16 cellular contexts compared by ENCODE assay signal in the genomic region with DNA sequence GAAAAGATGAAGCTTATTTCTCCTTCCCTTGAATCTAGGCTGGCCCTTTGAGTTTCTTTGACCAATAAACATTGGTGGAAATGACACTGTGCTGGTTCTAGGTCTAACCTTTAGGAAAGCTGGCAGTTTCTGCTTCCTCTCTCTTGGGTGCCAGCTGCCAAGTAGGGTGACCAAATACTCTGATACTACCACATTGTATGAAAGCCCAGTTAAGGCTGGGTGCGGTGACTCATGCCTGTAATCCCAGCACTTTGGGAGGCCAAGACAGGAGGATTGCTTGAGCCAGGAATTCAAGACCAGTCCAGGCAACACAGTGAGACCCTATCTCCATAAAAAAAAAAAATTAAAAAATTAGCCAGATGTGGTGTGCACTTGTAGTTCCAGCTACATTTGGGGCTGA.
A peak's percentile ranks its signal among the peaks of the same experiment; 100 is the strongest.
DNase-seq lines count a peak whose midpoint lies in the region; ATAC-seq, FAIRE-seq and TF ChIP-seq lines count a peak whose summit lies in the region.
"Had no signal": no experiment of that assay in that cellular context is flagged by ENCODE, and none has a peak within 500 bp of the region (broad histone marks: within the 10 kb centered on the region; RNA-seq: fewer than 3 reads in every experiment).

No MANE protein-coding gene starts in this region.

- TF ChIP-seq POLR2A in H1 (IDR thresholded peaks at IDR 0.05; ENCODE audit: control extremely low read depth in 1 of 2, low read depth in 2 of 2, low read length in 2 of 2): no peak

- no peak overlapping the region for H4K12ac ChIP-seq in trophoblast cell (ENCODE audit: low read depth, low read length)

- no peak overlapping the region for H3K4me2 ChIP-seq in H1 (ENCODE audit: insufficient read depth in 1 of 2, low read depth in 2 of 2, low read length in 2 of 2)
- H3K4me2 ChIP-seq in trophoblast cell (ENCODE audit: low read length): no peak overlapping the region
- H3K4me2 ChIP-seq: BLaER1 treated with 17β-estradiol and CSF1 and Interleukin-3, amounts not matched to agents 10 nM and 100 nM; GM23338 had no signal

- H3K23me2 ChIP-seq in H1 (ENCODE audit: low read depth, low read length): no peaks in the 10 kb centered on the region

- no peak overlapping the region for H3K56ac ChIP-seq in H1 (replicated peaks; ENCODE audit: insufficient read length, low read depth, low read length)

- H3K4ac ChIP-seq in H1 (replicated peaks; ENCODE audit: insufficient read length, low read depth, low read length) (no peak overlapping the region), trophoblast cell (ENCODE audit: low read depth, low read length) (no peak overlapping the region)

- H3K27ac ChIP-seq in H1 (ENCODE audit: low read depth, low read length): no peak overlapping the region
- H3K27ac ChIP-seq in trophoblast cell (ENCODE audit: low read depth, low read length): no peak overlapping the region
- H3K27ac ChIP-seq: BLaER1 treated with 17β-estradiol and CSF1 and Interleukin-3, amounts not matched to agents 10 nM and 100 nM had no signal

- no peak overlapping the region for H2BK5ac ChIP-seq in H1 (ENCODE audit: low read depth, low read length)
- no peak overlapping the region for H2BK5ac ChIP-seq in trophoblast cell (ENCODE audit: low read depth, low read length, poor library complexity)

- H3K18ac ChIP-seq in H1 (ENCODE audit: extremely low read depth, low read length) (no peak overlapping the region), trophoblast cell (ENCODE audit: low read length) (no peak overlapping the region)

- H3K4me1 ChIP-seq in H1 (replicated peaks in 1 of 4; ENCODE audit: control insufficient read depth in 3 of 4, insufficient read depth in 4 of 4, low read length in 3 of 4) (peaks cover 6 to 10% (median 8%) of the 10 kb centered on the region in 4 experiments; a peak in 6 of 7 replicates), trophoblast cell (ENCODE audit: control insufficient read depth in 1 of 2, insufficient read depth in 2 of 2, low read length in 2 of 2) (peaks cover 2 to 11% of the 10 kb centered on the region in 2 experiments)

- H4K91ac ChIP-seq in H1 (replicated peaks; ENCODE audit: insufficient read length, low read length) (no peak overlapping the region), trophoblast cell (ENCODE audit: low read depth, low read length) (no peak overlapping the region)

- H3K79me1 ChIP-seq in H1 (ENCODE audit: low read depth, low read length) (no peaks in the 10 kb centered on the region), trophoblast cell (ENCODE audit: low read length) (no peaks in the 10 kb centered on the region)

- H3K36me3 ChIP-seq in MG63 (no peaks in the 10 kb centered on the region), H1 (ENCODE audit: control insufficient read depth in 2 of 4, insufficient read depth in 4 of 4, low read length in 3 of 4) (no peaks in the 10 kb centered on the region), trophoblast cell (ENCODE audit: control insufficient read depth in 1 of 2, insufficient read depth in 2 of 2, low read length in 2 of 2) (no peaks in the 10 kb centered on the region)
- H3K36me3 ChIP-seq: BLaER1 treated with 17β-estradiol and CSF1 and Interleukin-3, amounts not matched to agents 10 nM and 100 nM had no signal

- ATAC-seq in GM19397 (IDR thresholded peaks at IDR 0.05; ENCODE audit: unreplicated experiment) (no peak), HG02763 (IDR thresholded peaks at IDR 0.05; ENCODE audit: unreplicated experiment) (no peak)
- ATAC-seq: GM12878, GM23338 had no signal

- H4K5ac ChIP-seq in H1 (ENCODE audit: insufficient read length, low read depth, low read length): no peak overlapping the region

- TF ChIP-seq EP300 in H1 (IDR thresholded peaks at IDR 0.05; ENCODE audit: borderline replicate concordance in 1 of 2, low read depth in 2 of 2, low read length in 2 of 2): no peak

- no peak overlapping the region for H2BK15ac ChIP-seq in H1 (ENCODE audit: low read length)

- no peak overlapping the region for H3K4me3 ChIP-seq in MG63
- no peak overlapping the region for H3K4me3 ChIP-seq in H1 (ENCODE audit: extremely low read depth in 1 of 4, insufficient read depth in 2 of 4, low read depth in 3 of 4, low read length in 4 of 4)
- H3K4me3 ChIP-seq in trophoblast cell (ENCODE audit: low read depth, low read length): no peak overlapping the region
- H3K4me3 ChIP-seq: BLaER1 treated with 17β-estradiol and CSF1 and Interleukin-3, amounts not matched to agents 10 nM and 100 nM; GM12878; GM23338 had no signal

- TF ChIP-seq CTCF in H1 (IDR thresholded peaks at IDR 0.05; ENCODE audit: control extremely low read depth in 1 of 3, insufficient read depth in 1 of 3, low read depth in 1 of 3, low read length in 3 of 3): no peak

- H4K8ac ChIP-seq in H1 (ENCODE audit: extremely low read depth, insufficient read depth, low read length) (no peak overlapping the region), trophoblast cell (ENCODE audit: low read depth, low read length) (no peak overlapping the region)

- no peak overlapping the region for H3K14ac ChIP-seq in H1 (ENCODE audit: insufficient read length)
- no peak overlapping the region for H3K14ac ChIP-seq in trophoblast cell (ENCODE audit: low read length)

- DNase-seq in Daoy (ENCODE audit: low read depth) (peak; percentile 5), MG63 (peak; percentile 83), H1 (ENCODE audit: low read depth in 1 of 2, low spot score in 2 of 2) (no peak), trophoblast cell (no peak), NCI-H2029 (lab: John Stamatoyannopoulos, UW) (no peak)
- DNase-seq: ACHN; Calu3; CD4-positive, CD25-positive, alpha-beta regulatory T cell; DMS 273 treated with DMSO at 0.1 percent for 48 hours; H9 had no signal

- 0 out of 2 replicates have a peak overlapping the region, but pooled peaks have one; percentile 43 for H2BK20ac ChIP-seq in H1 (ENCODE audit: low read length)

- no peaks in the 10 kb centered on the region for H4K20me1 ChIP-seq in H1 (replicated peaks in 1 of 2; ENCODE audit: control insufficient read depth in 1 of 2, insufficient read depth in 2 of 2, low read length in 2 of 2)
- H4K20me1 ChIP-seq: BLaER1 treated with 17β-estradiol and CSF1 and Interleukin-3, amounts not matched to agents 10 nM and 100 nM had no signal

- H3K27me3 ChIP-seq in MG63 (no peaks in the 10 kb centered on the region), H1 (replicated peaks in 1 of 4; ENCODE audit: control insufficient read depth in 3 of 4, extremely low read depth in 1 of 4, insufficient read depth in 3 of 4, low read length in 3 of 4) (no peaks in the 10 kb centered on the region), trophoblast cell (ENCODE audit: insufficient read depth, low read length) (no peaks in the 10 kb centered on the region)
- H3K27me3 ChIP-seq: BLaER1 treated with 17β-estradiol and CSF1 and Interleukin-3, amounts not matched to agents 10 nM and 100 nM had no signal

- no peak overlapping the region for H2AFZ ChIP-seq in H1 (ENCODE audit: low read length)
- no peak overlapping the region for H2AFZ ChIP-seq in trophoblast cell (ENCODE audit: insufficient read depth, low read length, poor library complexity)
- H2AFZ ChIP-seq: GM23338 had no signal

- no peak for TF ChIP-seq RAD21 in H1 (IDR thresholded peaks at IDR 0.05 in 1 of 2, conservative IDR thresholded peaks at IDR 0.05 in 1 of 2; ENCODE audit: low read depth in 2 of 2, low read length in 2 of 2)

- H2AK5ac ChIP-seq in H1 (ENCODE audit: low read depth, low read length): no peak overlapping the region
- no peak overlapping the region for H2AK5ac ChIP-seq in trophoblast cell (ENCODE audit: low read length)

- H3K79me2 ChIP-seq in H1 (ENCODE audit: control insufficient read depth in 1 of 2, insufficient read depth in 2 of 2, low read length in 2 of 2) (no peaks in the 10 kb centered on the region), trophoblast cell (ENCODE audit: control insufficient read depth, insufficient read depth, low read length, poor library complexity) (no peaks in the 10 kb centered on the region)

- H3K23ac ChIP-seq in H1 (ENCODE audit: insufficient read length): no peak overlapping the region
- H3K23ac ChIP-seq in trophoblast cell (ENCODE audit: low read length): no peak overlapping the region

- WGBS in H1 (ENCODE audit: extremely low coverage in 1 of 2, insufficient coverage in 1 of 2, insufficient read length in 1 of 2, insufficient replicate concordance in 2 of 2, low coverage in 1 of 2, low lambda C conversion rate in 2 of 2, missing lambda C conversion rate in 1 of 2), 2 experiments: 93% methylated on average over 1 of the region's 1 CpG; no CpG with 5 or more reads in 1 of the 2 experiments
- WGBS in trophoblast cell (ENCODE audit: extremely low coverage, insufficient coverage, insufficient read length): no CpG with 5 or more reads among the region's 1 CpG

- POLR2A ChIA-PET in H1 (lab: Charles Lee; ENCODE audit: partially characterized antibody): no interaction called here

- H2BK120ac ChIP-seq in H1 (replicated peaks; ENCODE audit: low read depth, low read length) (no peak overlapping the region), trophoblast cell (ENCODE audit: insufficient read depth, low read length, poor library complexity) (no peak overlapping the region)

- H2BK12ac ChIP-seq in H1 (ENCODE audit: low read depth, low read length): 0 out of 2 replicates have a peak overlapping the region, but pooled peaks have one; percentile 31
- peak overlapping the region; percentile 10 for H2BK12ac ChIP-seq in trophoblast cell (ENCODE audit: low read length)

- no peak for FAIRE-seq in H1 (lab: Jason Lieb, UNC)
- FAIRE-seq: GM12878, GM18507 had no signal

- CTCF ChIA-PET in H1 (lab: Charles Lee; ENCODE audit: partially characterized antibody): no interaction called here

- H3K9ac ChIP-seq in H1 (replicated peaks in 1 of 4; ENCODE audit: extremely low read depth in 1 of 4, low read depth in 3 of 4, low read length in 3 of 4) (no peak overlapping the region), trophoblast cell (ENCODE audit: low read length) (no peak overlapping the region)
- H3K9ac ChIP-seq: BLaER1 treated with 17β-estradiol and CSF1 and Interleukin-3, amounts not matched to agents 10 nM and 100 nM had no signal

- H3K9me3 ChIP-seq in MG63 (no peaks in the 10 kb centered on the region), H1 (ENCODE audit: insufficient read depth in 2 of 2, low read depth in 1 of 2, low read length in 1 of 2) (peaks cover 4% of the 10 kb centered on the region in 2 experiments; a peak in 1 of 4 replicates), trophoblast cell (ENCODE audit: insufficient read depth, low read depth, low read length) (no peaks in the 10 kb centered on the region)

TF ChIP-seq in H1, 55 proteins besides CTCF, POLR2A, EP300 and RAD21 (continues in another document):
- no peak for TF ChIP-seq KDM5A (IDR thresholded peaks at IDR 0.05; ENCODE audit: low read length)
- no peak for TF ChIP-seq SRF (IDR thresholded peaks at IDR 0.05; ENCODE audit: low read depth, low read length)
- no peak for TF ChIP-seq GTF2F1 (IDR thresholded peaks at IDR 0.05; ENCODE audit: borderline replicate concordance, low read depth, low read length)
- no peak for TF ChIP-seq RBBP5 (IDR thresholded peaks at IDR 0.05; ENCODE audit: borderline replicate concordance, low read depth, low read length)
- no peak for TF ChIP-seq CBX5 (IDR thresholded peaks at IDR 0.05; ENCODE audit: low read depth, low read length)
- no peak for TF ChIP-seq BACH1 (IDR thresholded peaks at IDR 0.05; ENCODE audit: low read length)
- TF ChIP-seq ZNF274 (IDR thresholded peaks at IDR 0.05; ENCODE audit: borderline replicate concordance, extremely low read depth, low read length): no peak
- no peak for TF ChIP-seq TEAD4 (IDR thresholded peaks at IDR 0.05; ENCODE audit: low read depth, low read length)

Comparison
In these comparisons a context has a peak if more than half of its experiments do, and no peak if none do; other contexts are left out.
1. DNase-seq: peak in Daoy (single experiment) and MG63 (single experiment); none in H1 (0 of 2), trophoblast cell (0 of 2) and NCI-H2029 (single experiment).